ENCODE assay signal across 16 cellular contexts in the genomic region with DNA sequence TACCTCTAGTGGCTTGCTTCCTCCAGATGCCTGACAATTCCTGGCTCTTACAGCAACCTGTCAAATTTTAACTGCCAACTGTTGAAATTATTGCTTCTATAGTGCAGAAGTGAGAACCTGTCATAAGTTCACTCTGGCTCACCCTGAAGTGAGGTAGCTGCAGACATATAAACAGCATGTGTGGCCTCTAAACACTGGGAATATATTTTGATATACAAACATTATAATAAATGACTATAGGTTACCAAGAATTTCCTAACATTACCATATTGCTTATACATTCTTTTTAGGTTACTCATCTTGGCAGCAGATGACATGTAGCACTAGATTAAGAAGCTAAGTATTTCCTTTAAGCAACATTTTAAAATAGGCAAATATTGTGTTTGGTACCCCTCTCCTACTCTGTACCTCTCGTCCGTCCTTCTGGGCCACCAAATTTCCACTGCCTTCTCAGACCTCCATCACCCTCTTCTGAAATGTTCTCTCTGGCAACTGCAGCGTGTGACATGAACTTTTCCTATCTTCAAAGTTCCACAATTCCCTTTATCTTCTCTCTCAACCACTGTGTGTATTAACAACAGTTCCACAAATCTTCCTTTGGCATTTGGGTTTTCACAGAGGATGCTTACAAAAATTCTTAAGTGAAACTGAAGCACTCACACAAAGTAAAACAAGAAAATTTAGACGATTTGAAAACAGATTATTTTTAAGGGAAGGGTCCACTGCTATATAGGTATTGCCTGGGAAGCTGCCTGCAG. TPM values are rescaled to one million over a fixed set of nuclear protein-coding genes. Genes with fewer than 3 reads are reported as not detected.
A peak's percentile ranks its signal among the peaks of the same experiment; 100 is the strongest.
DNase-seq lines count a peak whose midpoint lies in the region; FAIRE-seq and TF ChIP-seq lines count a peak whose summit lies in the region.
"Had no signal": no experiment of that assay in that cellular context is flagged by ENCODE, and none has a peak within 500 bp of the region (broad histone marks: within the 10 kb centered on the region; RNA-seq: fewer than 3 reads in every experiment).

No MANE protein-coding gene starts in this region.

- no peak overlapping the region for H3K18ac ChIP-seq in H9 (ENCODE audit: insufficient read length, low read depth, low read length)

- H2BK15ac ChIP-seq in H9 (ENCODE audit: low read depth, low read length) = no peak overlapping the region

- no peaks in the 10 kb centered on the region for H4K20me1 ChIP-seq in H9 (ENCODE audit: control insufficient read depth, insufficient read depth, insufficient read length)

- no peak overlapping the region for H4K8ac ChIP-seq in H9 (replicated peaks; ENCODE audit: insufficient read length, low read depth, low read length)

- H2BK5ac ChIP-seq in H9 (ENCODE audit: insufficient read length, low read length) = no peak overlapping the region

- FAIRE-seq in GM19239 (lab: Jason Lieb, UNC) = no peak
- FAIRE-seq: A549 had no signal

- no peak overlapping the region for H4K5ac ChIP-seq in H9 (ENCODE audit: insufficient read length, low read depth, low read length)

- H2AK5ac ChIP-seq in H9 (ENCODE audit: insufficient read length, low read length) = no peak overlapping the region

- peaks cover 0 to 26% (median 18%) of the 10 kb centered on the region in 3 experiments; a peak in 5 of 7 replicates for H3K36me3 Mint-ChIP-seq in H9 (ENCODE audit: insufficient read depth in 1 of 3, low read depth in 3 of 3)

- no peak overlapping the region for H3K9ac ChIP-seq in H9 (ENCODE audit: extremely low read depth, insufficient read length, low read length)
- H3K9ac ChIP-seq: neural progenitor cell had no signal

- H3K4me3 Mint-ChIP-seq in H9 = no peak overlapping the region
- H3K4me3 Mint-ChIP-seq: neural progenitor cell; stimulated activated naive B cell treated with anti-CD40 and anti-IgM and Interleukin-4, amounts not matched to agents 10 μg/mL and 1 μg/mL and 100 μg/mL, for 72 hours had no signal

- H2AFZ ChIP-seq in H9 (ENCODE audit: low read length) = no peak overlapping the region
- H2AFZ ChIP-seq: neural progenitor cell had no signal

- no peak overlapping the region for H3T11ph ChIP-seq in H9 (ENCODE audit: low read length)

- no peak for TF ChIP-seq CTCF in fibroblast of the aortic adventitia (IDR thresholded peaks at IDR 0.05; ENCODE audit: insufficient read depth, low read length)
- TF ChIP-seq CTCF in H9 (conservative IDR thresholded peaks at IDR 0.05) = no peak

- H3K27ac ChIP-seq in H9 (ENCODE audit: insufficient read length, low read depth, low read length) = no peak overlapping the region
- H3K27ac ChIP-seq: A549, esophagus muscularis mucosa, neural progenitor cell, right lobe of liver had no signal

- H2BK20ac ChIP-seq in H9 (ENCODE audit: low read depth, low read length, poor library complexity, severe bottlenecking) = no peak overlapping the region

- no peak overlapping the region for H3K4me3 ChIP-seq in fibroblast of the aortic adventitia (ENCODE audit: low read depth, low read length)
- H3K4me3 ChIP-seq: A549, esophagus muscularis mucosa, neural progenitor cell, right lobe of liver had no signal

- H2BK120ac ChIP-seq in H9 (ENCODE audit: low read depth, low read length, poor library complexity, severe bottlenecking) = no peak overlapping the region

- H3K79me2 ChIP-seq in H9 (ENCODE audit: insufficient read depth, low read length) = no peaks in the 10 kb centered on the region

- DNase-seq in A172 (ENCODE audit: low spot score) (peak; percentile 39), HS-5 (ENCODE audit: low read depth) (peak; percentile 68), amniotic epithelial cell (ENCODE audit: low read depth) (peak; percentile 62), fibroblast of the aortic adventitia (ENCODE audit: low read depth) (peak; percentile 78), retina (no peak), GM19239 (ENCODE audit: insufficient read length, low spot score) (no peak), HPDE6-E6E7 (ENCODE audit: extremely low spot score) (no peak), H9 (no peak)
- DNase-seq: COR-L47; NCI-H1105 treated with DMSO at 0.1 percent for 48 hours; right lobe of liver; stimulated activated naive B cell treated with anti-CD40 and anti-IgM and Interleukin-4, amounts not matched to agents 10 μg/mL and 1 μg/mL and 100 μg/mL, for 72 hours had no signal

- H3K27me3 ChIP-seq in H9 (ENCODE audit: insufficient read depth, low read length) = no peaks in the 10 kb centered on the region
- H3K27me3 ChIP-seq: esophagus muscularis mucosa, neural progenitor cell, right lobe of liver had no signal

- no peaks in the 10 kb centered on the region for H3K4me1 ChIP-seq in H9 (ENCODE audit: insufficient read depth, low read length)
- H3K4me1 ChIP-seq: esophagus muscularis mucosa, neural progenitor cell had no signal

- H3K27ac Mint-ChIP-seq in H9 = no peak overlapping the region; a peak in 2 of 7 replicates
- H3K27ac Mint-ChIP-seq: activated naive CD4-positive, alpha-beta T cell treated with anti-CD3 and anti-CD28 coated beads, Interleukin-2, amount 50 U/mL, for 72 hours; neural progenitor cell; stimulated activated naive B cell treated with anti-CD40 and anti-IgM and Interleukin-4, amounts not matched to agents 10 μg/mL and 1 μg/mL and 100 μg/mL, for 72 hours had no signal

- no peaks in the 10 kb centered on the region for H3K23me2 ChIP-seq in H9 (ENCODE audit: insufficient read length, low read depth, low read length, poor library complexity, severe bottlenecking)

- no peaks in the 10 kb centered on the region for H3K27me3 Mint-ChIP-seq in H9 (ENCODE audit: low read depth)
- H3K27me3 Mint-ChIP-seq: stimulated activated naive B cell treated with anti-CD40 and anti-IgM and Interleukin-4, amounts not matched to agents 10 μg/mL and 1 μg/mL and 100 μg/mL, for 72 hours had no signal

- no peak overlapping the region for H4K91ac ChIP-seq in H9 (ENCODE audit: insufficient read length, low read depth, low read length)

- H3K23ac ChIP-seq in H9 (ENCODE audit: insufficient read length, low read depth, low read length) = no peak overlapping the region

- H3K79me1 ChIP-seq in H9 (ENCODE audit: insufficient read depth, low read depth, low read length, poor library complexity, severe bottlenecking) = no peaks in the 10 kb centered on the region

- WGBS in H9 (ENCODE audit: extremely low coverage, insufficient read length, low lambda C conversion rate) = no CpG with 5 or more reads among the region's 4 CpGs

- no peaks in the 10 kb centered on the region for H3K9me3 ChIP-seq in H9 (ENCODE audit: control insufficient read depth, low read depth, low read length)
- H3K9me3 ChIP-seq: A549, esophagus muscularis mucosa, right lobe of liver had no signal

- H3K4me1 Mint-ChIP-seq in H9 = no peaks in the 10 kb centered on the region
- H3K4me1 Mint-ChIP-seq: neural progenitor cell had no signal

- no peak overlapping the region for H3K14ac ChIP-seq in H9 (ENCODE audit: insufficient read depth, low read length)

- no peaks in the 10 kb centered on the region for H3K9me3 Mint-ChIP-seq in H9
- H3K9me3 Mint-ChIP-seq: activated naive CD4-positive, alpha-beta T cell treated with anti-CD3 and anti-CD28 coated beads, Interleukin-2, amount 50 U/mL, for 72 hours; neural progenitor cell; stimulated activated naive B cell treated with anti-CD40 and anti-IgM and Interleukin-4, amounts not matched to agents 10 μg/mL and 1 μg/mL and 100 μg/mL, for 72 hours had no signal

- H3K4me2 ChIP-seq in H9 (ENCODE audit: insufficient read depth, insufficient read length, low read length) = no peak overlapping the region
- H3K4me2 ChIP-seq: A549, neural progenitor cell had no signal

- no peak overlapping the region for H3K4ac ChIP-seq in H9 (ENCODE audit: low read depth, low read length)

- H2BK12ac ChIP-seq in H9 (ENCODE audit: insufficient read length, low read depth, low read length) = no peak overlapping the region

- H3K56ac ChIP-seq in H9 (ENCODE audit: insufficient read length, low read depth, low read length) = no peak overlapping the region

RNA-seq across cellular contexts. Expression of a gene that starts 15.3 kb away (rescaled TPM):
- total RNA-seq in A172 (2014; rRNA removed; shearing (Covaris generic)) = 46.6 and 49.1 TPM in 2 replicates
- total RNA-seq in fibroblast of the aortic adventitia (ENCODE audit: low replicate concordance) (13.0 and 21.0 TPM in 2 replicates), H9 (2021) (22.7 and 23.0 TPM in 2 replicates)

Comparison
In these comparisons a context has a peak if more than half of its experiments do, and no peak if none do; other contexts are left out.
1. DNase-seq: peak in A172 (single experiment), HS-5 (single experiment), amniotic epithelial cell (single experiment) and fibroblast of the aortic adventitia (single experiment); none in retina (single experiment), GM19239 (single experiment), HPDE6-E6E7 (single experiment) and H9 (single experiment).